Comparison of ENCODE assay signal across 28 cellular contexts in the genomic region with DNA sequence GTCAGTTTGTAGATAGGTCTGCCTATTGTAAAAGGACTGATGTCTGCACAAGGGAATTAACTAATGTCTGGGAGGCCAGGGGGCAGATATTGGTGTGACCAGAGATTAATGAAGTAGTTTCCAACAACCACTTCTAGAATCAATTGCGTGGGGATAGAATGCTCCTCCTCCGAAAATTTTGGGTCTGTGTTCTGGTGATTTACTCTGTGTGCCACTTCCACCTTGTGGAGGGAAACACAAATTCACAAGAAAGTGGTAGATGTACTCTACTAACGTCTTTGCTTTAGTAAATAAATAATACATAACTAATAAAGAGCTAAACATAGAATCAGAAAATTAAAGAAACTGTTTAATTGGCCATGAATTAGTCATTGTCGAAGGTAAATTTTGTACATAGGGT.
"Had no signal": no experiment of that assay in that cellular context is flagged by ENCODE, and none has a peak within 500 bp of the region (broad histone marks: within the 10 kb centered on the region; RNA-seq: fewer than 3 reads in every experiment).

No MANE protein-coding gene starts in this region.

- H3K4me1 ChIP-seq: left lung, sigmoid colon, stomach, suprapubic skin, tibial nerve had no signal

- DNase-seq: activated CD4-positive, alpha-beta T cell treated with anti-CD3 and anti-CD28 coated beads, Interleukin-2, amount 10 ng/mL, durations not matched to agents 24 days and 14 days; activated CD8-positive, alpha-beta memory T cell treated with anti-CD3 and anti-CD28 coated beads, Interleukin-2, amount 10 ng/mL, durations not matched to agents 7 days and 5 days; activated CD8-positive, alpha-beta T cell treated with anti-CD3 and anti-CD28 coated beads for 36 hours; activated effector memory CD4-positive, alpha-beta T cell treated with anti-CD3 and anti-CD28 coated beads, Interleukin-2, amount 50 U/mL, for 16 hours; activated naive CD4-positive, alpha-beta T cell treated with anti-CD3 and anti-CD28 coated beads, Interleukin-2, amount 50 U/mL, for 16 hours; activated naive CD8-positive, alpha-beta T cell treated with anti-CD3 and anti-CD28 coated beads, Interleukin-2, amount 50 U/mL, for 24 hours; activated T-cell treated with anti-CD3 and anti-CD28 coated beads for 4 hours; anterior cingulate cortex; dermis blood vessel endothelial cell; effector CD8-positive, alpha-beta T cell; glutamatergic neuron; immature natural killer cell; kidney glomerular epithelial cell; left lung; naive thymus-derived CD4-positive, alpha-beta T cell; occipital lobe; sigmoid colon; stimulated activated CD4-positive, alpha-beta T cell treated with anti-CD3 and anti-CD28 coated beads, Interleukin-15, amount 100 ng/mL, for 24 hours; stomach had no signal

- H3K4me3 ChIP-seq: hepatocyte, left lung, lung, sigmoid colon, smooth muscle cell, stomach, suprapubic skin, tibial nerve had no signal

- H3K27me3 ChIP-seq: hepatocyte, sigmoid colon, stomach, suprapubic skin, tibial nerve had no signal

- H3K9me3 ChIP-seq: left lung, sigmoid colon, stomach, suprapubic skin, tibial nerve had no signal

- H3K27ac ChIP-seq: hepatocyte, left lung, sigmoid colon, stomach, suprapubic skin, tibial nerve, VCaP had no signal

- H3K79me2 ChIP-seq: hepatocyte had no signal

- ATAC-seq: activated CD4-positive, CD25-positive, alpha-beta regulatory T cell treated with anti-CD3 and anti-CD28 coated beads, Interleukin-2, amount 50 U/mL, for 24 hours; activated CD8-positive, alpha-beta memory T cell treated with anti-CD3 and anti-CD28 coated beads, Interleukin-2, amount 10 ng/mL, durations not matched to agents 7 days and 5 days; activated CD8-positive, alpha-beta T cell treated with anti-CD3 and anti-CD28 coated beads for 36 hours; activated naive CD8-positive, alpha-beta T cell treated with anti-CD3 and anti-CD28 coated beads, Interleukin-2, amount 50 U/mL, for 24 hours; esophagus mucosa; left lung; naive thymus-derived CD4-positive, alpha-beta T cell; stimulated activated memory B cell treated with anti-CD40 and anti-IgM and Interleukin-4, amounts not matched to agents 10 μg/mL and 1 μg/mL and 100 μg/mL, for 72 hours had no signal

- H3K36me3 ChIP-seq: left lung, sigmoid colon, suprapubic skin had no signal

- H2AFZ ChIP-seq: hepatocyte had no signal

- H3K4me2 ChIP-seq: hepatocyte, smooth muscle cell had no signal
